8 cellular contexts compared by ENCODE assay signal in genomic region chr1:171224257-171224656, GRCh38. TPM values are rescaled to one million over a fixed set of nuclear protein-coding genes. Genes with fewer than 3 reads are reported as not detected.
"Had no signal": no experiment of that assay in that cellular context is flagged by ENCODE, and none has a peak within 500 bp of the region (broad histone marks: within the 10 kb centered on the region; RNA-seq: fewer than 3 reads in every experiment).

No MANE protein-coding gene starts in this region.

RNA-seq across cellular contexts. Expression of gene FMO1, which starts 24.0 kb away (rescaled TPM):
- total RNA-seq: endothelial cell of umbilical vein, fibroblast of lung, left lobe of liver, lung microvascular endothelial cell, neural crest cell, pulmonary artery endothelial cell, T-helper 17 cell had no signal
- polyA plus RNA-seq: endothelial cell of umbilical vein had no signal

RNA-seq across cellular contexts. Expression of gene FMO2, which starts 39.2 kb away (rescaled TPM):
- total RNA-seq: endothelial cell of umbilical vein, myocyte, neural crest cell, T-helper 17 cell had no signal
- polyA plus RNA-seq: endothelial cell of umbilical vein had no signal
